8 cellular contexts compared by ENCODE assay signal in genomic region chr17:54968259-54968953, GRCh38. TPM values are rescaled to one million over a fixed set of nuclear protein-coding genes. Genes with fewer than 3 reads are reported as not detected.
DNase-seq lines count a peak whose midpoint lies in the region; ATAC-seq and TF ChIP-seq lines count a peak whose summit lies in the region.

A gene with protein sequence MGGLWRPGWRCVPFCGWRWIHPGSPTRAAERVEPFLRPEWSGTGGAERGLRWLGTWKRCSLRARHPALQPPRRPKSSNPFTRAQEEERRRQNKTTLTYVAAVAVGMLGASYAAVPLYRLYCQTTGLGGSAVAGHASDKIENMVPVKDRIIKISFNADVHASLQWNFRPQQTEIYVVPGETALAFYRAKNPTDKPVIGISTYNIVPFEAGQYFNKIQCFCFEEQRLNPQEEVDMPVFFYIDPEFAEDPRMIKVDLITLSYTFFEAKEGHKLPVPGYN (minus strand): TSS chr17:54968654. CDS start chr17:54968646, 8 bp downstream.
STXBP4 (plus strand) TSS chr17:54968765; CDS start chr17:54986220, 17,455 bp downstream.

- POLR2A ChIA-PET in CD4-positive, alpha-beta T cell (lab: Charles Lee), result no interaction called here

- no peak within 1 kb of the TSS for H3K27ac Mint-ChIP-seq in CD4-positive, alpha-beta T cell

- no peaks in the 10 kb centered on the region for H3K27me3 Mint-ChIP-seq in CD4-positive, alpha-beta T cell

- TF ChIP-seq CTCF in CD4-positive, alpha-beta T cell (IDR thresholded peaks at IDR 0.05), result no peak
- no peak for TF ChIP-seq CTCF in liver (IDR thresholded peaks at IDR 0.05; ENCODE audit: low read depth, low read length, missing input control)

- peaks cover 30% of the 10 kb centered on the region for H3K36me3 Mint-ChIP-seq in CD4-positive, alpha-beta T cell (ENCODE audit: low read depth)

- H3K4me3 Mint-ChIP-seq in CD4-positive, alpha-beta T cell, result no peak within 1 kb of the TSS

- H3K9me3 Mint-ChIP-seq in CD4-positive, alpha-beta T cell, result no peaks in the 10 kb centered on the region

- ATAC-seq in CD4-positive, alpha-beta T cell (ENCODE audit: poor library complexity), result peak; percentile 96
- peak; percentile 87 for ATAC-seq in GM19438 (IDR thresholded peaks at IDR 0.05; ENCODE audit: low read depth, unreplicated experiment)
- peak; percentile 94 for ATAC-seq in HG03565 (IDR thresholded peaks at IDR 0.05; ENCODE audit: unreplicated experiment)

- peaks cover 5% of the 10 kb centered on the region for H3K4me1 Mint-ChIP-seq in CD4-positive, alpha-beta T cell (ENCODE audit: low read depth)

- H3K4me1 ChIP-seq in duodenal mucosa (ENCODE audit: control insufficient read depth in 1 of 2, insufficient read depth in 2 of 2, low read length in 2 of 2) (peaks cover 21 to 28% of the 10 kb centered on the region in 2 donors), liver (ENCODE audit: control insufficient read depth in 4 of 4, insufficient read depth in 4 of 4, low read length in 3 of 4) (peaks cover 2 to 23% (median 16%) of the 10 kb centered on the region in 4 donors)

- H3K9me3 ChIP-seq in CD4-positive, alpha-beta T cell (ENCODE audit: control insufficient read depth, low read length), result no peaks in the 10 kb centered on the region
- H3K9me3 ChIP-seq in duodenal mucosa (ENCODE audit: control insufficient read depth in 1 of 2, low read length in 2 of 2) (no peaks in the 10 kb centered on the region), liver (ENCODE audit: control insufficient read depth in 4 of 4, low read length in 3 of 4) (no peaks in the 10 kb centered on the region)

- DNase-seq in CD4-positive, alpha-beta T cell, result peak; percentile 89 to 94 (median 91)
- DNase-seq in NCI-H748 (lab: John Stamatoyannopoulos, UW; ENCODE audit: unreplicated experiment), result peak; percentile 97
- DNase-seq in activated CD4-positive, alpha-beta T cell treated with anti-CD3 and anti-CD28 coated beads, Interleukin-2, amount 50 U/mL, for 4 hours, result peak; percentile 91 to 92
- peak; percentile 92 for DNase-seq in stimulated activated CD4-positive, alpha-beta T cell treated with anti-CD3 and anti-CD28 coated beads, Interleukin-4, amount 100 ng/mL, for 1 hour

- peak within 1 kb of the TSS; percentile 86 to 92 for H3K9ac ChIP-seq in duodenal mucosa (ENCODE audit: low read depth in 1 of 2, low read length in 2 of 2)
- peak within 1 kb of the TSS; percentile 86 to 92 for H3K9ac ChIP-seq in liver (ENCODE audit: low read depth in 1 of 2, low read length in 2 of 2)

- H3K4me3 ChIP-seq in duodenal mucosa (ENCODE audit: low read depth in 1 of 2, low read length in 2 of 2) (peak within 1 kb of the TSS; percentile 96 to 98), liver (ENCODE audit: low read depth in 1 of 3, low read length in 3 of 3) (peak within 1 kb of the TSS; percentile 89 to 98 (median 94))

- TF ChIP-seq RAD21 in liver (IDR thresholded peaks at IDR 0.05), result no peak

- H3K27me3 ChIP-seq in CD4-positive, alpha-beta T cell (ENCODE audit: control insufficient read depth, insufficient read depth, low read length), result no peaks in the 10 kb centered on the region
- no peaks in the 10 kb centered on the region for H3K27me3 ChIP-seq in duodenal mucosa (ENCODE audit: control insufficient read depth in 1 of 2, insufficient read depth in 2 of 2, low read length in 2 of 2)
- H3K27me3 ChIP-seq in liver (ENCODE audit: control insufficient read depth in 4 of 4, insufficient read depth in 4 of 4, low read length in 3 of 4), result no peaks in the 10 kb centered on the region

- H3K27ac ChIP-seq in CD4-positive, alpha-beta T cell (ENCODE audit: low read depth, low read length), result peak within 1 kb of the TSS; percentile 61
- H3K27ac ChIP-seq in duodenal mucosa (ENCODE audit: low read depth, low read length) (peak within 1 kb of the TSS; percentile 65), liver (ENCODE audit: low read depth in 1 of 2, low read length in 2 of 2) (peak within 1 kb of the TSS; percentile 35 to 81)

- intact Hi-C loops in CD4-positive, alpha-beta T cell (cut with DNase I, micrococcal nuclease), result loop anchor here in 1 of 2 experiments (5.0 to 10.0 kb wide), 3 partner anchors 269 to 454 kb away; partner anchors contain the start of genes HLF and MMD

- CTCF ChIA-PET in CD4-positive, alpha-beta T cell (lab: Charles Lee), result no interaction called here

- H3K36me3 ChIP-seq in duodenal mucosa (ENCODE audit: control insufficient read depth in 1 of 2, insufficient read depth in 2 of 2, low read length in 2 of 2), result peaks cover 5 to 18% of the 10 kb centered on the region in 2 donors
- H3K36me3 ChIP-seq in liver (ENCODE audit: control insufficient read depth in 4 of 4, insufficient read depth in 3 of 4, low read depth in 1 of 4, low read length in 3 of 4), result peaks cover 1 to 9% (median 6%) of the 10 kb centered on the region in 4 donors

- under 1% methylated on average over 56 of the region's 56 CpGs for WGBS in liver

TF ChIP-seq in liver, 16 proteins besides CTCF, POLR2A, EP300 and RAD21:
- TF ChIP-seq SP1 (IDR thresholded peaks at IDR 0.05) (peak; percentile 49), TAF1 (conservative IDR thresholded peaks at IDR 0.05) (peak; percentile 35), NR2F2 (IDR thresholded peaks at IDR 0.05) (peak; percentile 59), REST (IDR thresholded peaks at IDR 0.05) (peak; percentile 85), FOXA1 (IDR thresholded peaks at IDR 0.05) (peak; percentile 61), HNF4G (IDR thresholded peaks at IDR 0.05) (no peak), JUND (IDR thresholded peaks at IDR 0.05) (peak in 1 of 2 donors; percentile 51), FOXA2 (IDR thresholded peaks at IDR 0.05) (peak; percentile 14), HNF4A (conservative IDR thresholded peaks at IDR 0.05) (peak in 1 of 2 donors; percentile 17), RXRA (IDR thresholded peaks at IDR 0.05) (peak; percentile 47 to 66), ATF3 (IDR thresholded peaks at IDR 0.05) (no peak), GABPA (IDR thresholded peaks at IDR 0.05 in 1 of 2, conservative IDR thresholded peaks at IDR 0.05 in 1 of 2) (no peak), YY1 (IDR thresholded peaks at IDR 0.05) (peak; percentile 80), EGR1 (IDR thresholded peaks at IDR 0.05; ENCODE audit: low read depth in 2 of 2) (peak in 1 of 2 donors; percentile 21)
- TF ChIP-seq, protein P1, sequence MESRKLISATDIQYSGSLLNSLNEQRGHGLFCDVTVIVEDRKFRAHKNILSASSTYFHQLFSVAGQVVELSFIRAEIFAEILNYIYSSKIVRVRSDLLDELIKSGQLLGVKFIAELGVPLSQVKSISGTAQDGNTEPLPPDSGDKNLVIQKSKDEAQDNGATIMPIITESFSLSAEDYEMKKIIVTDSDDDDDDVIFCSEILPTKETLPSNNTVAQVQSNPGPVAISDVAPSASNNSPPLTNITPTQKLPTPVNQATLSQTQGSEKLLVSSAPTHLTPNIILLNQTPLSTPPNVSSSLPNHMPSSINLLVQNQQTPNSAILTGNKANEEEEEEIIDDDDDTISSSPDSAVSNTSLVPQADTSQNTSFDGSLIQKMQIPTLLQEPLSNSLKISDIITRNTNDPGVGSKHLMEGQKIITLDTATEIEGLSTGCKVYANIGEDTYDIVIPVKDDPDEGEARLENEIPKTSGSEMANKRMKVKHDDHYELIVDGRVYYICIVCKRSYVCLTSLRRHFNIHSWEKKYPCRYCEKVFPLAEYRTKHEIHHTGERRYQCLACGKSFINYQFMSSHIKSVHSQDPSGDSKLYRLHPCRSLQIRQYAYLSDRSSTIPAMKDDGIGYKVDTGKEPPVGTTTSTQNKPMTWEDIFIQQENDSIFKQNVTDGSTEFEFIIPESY (IDR thresholded peaks at IDR 0.05), result peak; percentile 100
- TF ChIP-seq, protein P2, sequence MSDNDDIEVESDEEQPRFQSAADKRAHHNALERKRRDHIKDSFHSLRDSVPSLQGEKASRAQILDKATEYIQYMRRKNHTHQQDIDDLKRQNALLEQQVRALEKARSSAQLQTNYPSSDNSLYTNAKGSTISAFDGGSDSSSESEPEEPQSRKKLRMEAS (IDR thresholded peaks at IDR 0.05), result peak; percentile 43

RNA-seq across cellular contexts. Expression of the first gene that starts in this region (rescaled TPM):
- total RNA-seq in CD4-positive, alpha-beta T cell, result 10 to 100 TPM; 24.1 to 30.3 TPM
- 10 to 100 TPM; 29.0 to 46.7 TPM for total RNA-seq in liver
- polyA plus RNA-seq in liver, result 10 to 100 TPM; 33.1 to 37.1 TPM

RNA-seq across cellular contexts. Expression of gene STXBP4, which starts in this region (rescaled TPM):
- 1 to 10 TPM; 5.1 to 5.4 TPM for total RNA-seq in CD4-positive, alpha-beta T cell
- 10 to 100 TPM in 1 of 2 donors, 1 to 10 TPM in 1; 4.2 to 12.6 TPM for total RNA-seq in liver
- polyA plus RNA-seq in liver, result 1 to 10 TPM; 1.5 to 2.8 TPM

Comparison
In these comparisons a context has a peak if more than half of its experiments do, and no peak if none do; other contexts are left out.
1. Peak in every context shown above with its lines: DNase-seq, ATAC-seq, H3K4me3 ChIP-seq and H3K27ac ChIP-seq.